In the genomic region with DNA sequence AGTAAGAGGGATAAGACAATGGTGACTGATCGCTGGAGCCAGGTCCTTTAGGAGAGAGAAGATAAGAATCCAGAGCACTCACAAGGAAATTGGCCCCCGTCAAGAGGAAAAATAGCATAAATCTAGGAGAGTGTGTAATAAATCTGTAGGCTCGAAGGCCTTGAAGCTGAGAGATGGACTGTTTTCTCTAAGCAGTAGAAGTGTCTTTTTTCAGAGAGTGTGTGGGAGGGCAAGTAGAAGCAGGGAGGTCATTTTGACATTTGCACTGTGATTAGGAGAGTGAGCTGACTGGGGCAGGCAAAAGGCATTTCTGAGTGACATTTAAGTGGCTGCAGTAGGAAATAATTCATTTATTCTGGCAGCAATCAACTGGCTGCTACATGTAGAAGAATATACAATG, we compare ENCODE assay signal across 19 cellular contexts.
"Had no signal": no experiment of that assay in that cellular context is flagged by ENCODE, and none has a peak within 500 bp of the region (broad histone marks: within the 10 kb centered on the region; RNA-seq: fewer than 3 reads in every experiment).

No MANE protein-coding gene starts in this region.

- ATAC-seq: activated T-helper 17 cell treated with anti-CD3 and anti-CD28 coated beads, Interleukin-2, amount 50 U/mL, for 72 hours; lower lobe of right lung; naive thymus-derived CD8-positive, alpha-beta T cell; WTC11 had no signal

- H3K27ac ChIP-seq: adrenal gland, breast epithelium, colonic mucosa, dorsolateral prefrontal cortex, esophagus squamous epithelium, lower lobe of right lung, sigmoid colon, thoracic aorta had no signal

- H3K36me3 ChIP-seq: adrenal gland, breast epithelium, colonic mucosa, esophagus squamous epithelium, heart left ventricle, lower lobe of right lung, sigmoid colon, thoracic aorta had no signal

- H3K4me3 ChIP-seq: adrenal gland, breast epithelium, colonic mucosa, dorsolateral prefrontal cortex, esophagus squamous epithelium, heart left ventricle, lower lobe of right lung, sigmoid colon, thoracic aorta had no signal

- H3K4me3 Mint-ChIP-seq: activated naive CD8-positive, alpha-beta T cell; activated T-cell treated with anti-CD3 and anti-CD28 coated beads, Interleukin-2, amount 50 U/mL, for 24 hours; activated T-helper 17 cell treated with anti-CD3 and anti-CD28 coated beads, Interleukin-2, amount 50 U/mL, for 72 hours; naive thymus-derived CD8-positive, alpha-beta T cell; type B pancreatic cell; WTC11 had no signal

- H3K27me3 Mint-ChIP-seq: activated naive CD8-positive, alpha-beta T cell; activated T-cell treated with anti-CD3 and anti-CD28 coated beads, Interleukin-2, amount 50 U/mL, for 24 hours; activated T-helper 17 cell treated with anti-CD3 and anti-CD28 coated beads, Interleukin-2, amount 50 U/mL, for 72 hours; type B pancreatic cell had no signal

- H3K27ac Mint-ChIP-seq: activated naive CD8-positive, alpha-beta T cell; activated T-cell treated with anti-CD3 and anti-CD28 coated beads, Interleukin-2, amount 50 U/mL, for 24 hours; activated T-helper 17 cell treated with anti-CD3 and anti-CD28 coated beads, Interleukin-2, amount 50 U/mL, for 72 hours; naive thymus-derived CD8-positive, alpha-beta T cell; type B pancreatic cell; WTC11 had no signal

- H3K36me3 Mint-ChIP-seq: type B pancreatic cell had no signal

- H3K9me3 ChIP-seq: adrenal gland, breast epithelium, colonic mucosa, esophagus squamous epithelium, lower lobe of right lung, sigmoid colon, thoracic aorta had no signal

- DNase-seq: activated naive CD4-positive, alpha-beta T cell; activated T-cell treated with anti-CD3 and anti-CD28 coated beads, Interleukin-2, amount 50 U/mL, for 24 hours; adrenal gland; colonic mucosa; dorsolateral prefrontal cortex; esophagus squamous epithelium; heart left ventricle; lower lobe of right lung; naive thymus-derived CD8-positive, alpha-beta T cell; sigmoid colon; stimulated activated CD4-positive, alpha-beta T cell treated with anti-CD3 and anti-CD28 coated beads, Interleukin-2, amount 100 ng/mL, for 48 hours; stimulated activated naive CD4-positive, alpha-beta T cell; T-helper 9 cell had no signal

- H3K4me1 Mint-ChIP-seq: activated T-helper 17 cell treated with anti-CD3 and anti-CD28 coated beads, Interleukin-2, amount 50 U/mL, for 72 hours had no signal

- H3K27me3 ChIP-seq: adrenal gland, breast epithelium, colonic mucosa, dorsolateral prefrontal cortex, esophagus squamous epithelium, heart left ventricle, sigmoid colon had no signal

- H3K4me1 ChIP-seq: adrenal gland, breast epithelium, colonic mucosa, esophagus squamous epithelium, heart left ventricle, lower lobe of right lung, sigmoid colon had no signal
